15 cellular contexts compared by ENCODE assay signal in the genomic region with DNA sequence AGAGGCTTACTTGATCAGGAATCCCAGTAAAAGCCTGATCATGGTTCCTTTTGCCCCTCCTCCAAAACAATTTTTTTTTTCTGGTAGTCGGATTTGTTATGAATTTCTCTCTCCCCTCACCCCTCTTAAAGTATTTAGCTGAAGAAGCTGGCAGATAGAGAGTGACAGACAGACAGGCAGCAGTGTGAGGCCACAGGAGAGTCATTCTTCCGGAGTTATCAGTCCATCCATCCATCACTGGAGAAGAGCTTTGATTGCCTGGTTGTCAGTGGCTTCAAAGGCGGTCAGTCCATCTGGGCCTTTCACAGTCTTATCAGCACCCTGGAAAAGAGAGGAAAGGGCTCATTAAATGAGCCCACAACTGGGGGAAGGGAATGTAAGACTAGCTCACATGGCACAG. TPM values are rescaled to one million over a fixed set of nuclear protein-coding genes. Genes with fewer than 3 reads are reported as not detected.
DNase-seq lines count a peak whose midpoint lies in the region; ATAC-seq and TF ChIP-seq lines count a peak whose summit lies in the region.
"Had no signal": no experiment of that assay in that cellular context is flagged by ENCODE, and none has a peak within 500 bp of the region (broad histone marks: within the 10 kb centered on the region; RNA-seq: fewer than 3 reads in every experiment).

No MANE protein-coding gene starts in this region.

- peak overlapping the region in 1 of 7 donors; percentile 6 for H3K4me3 Mint-ChIP-seq in CD8-positive, alpha-beta memory T cell
- peak overlapping the region; percentile 24 for H3K4me3 Mint-ChIP-seq in natural killer cell treated with Interleukin-12 subunit alpha and Interleukin-12 subunit beta and Interleukin-15 and Interleukin-18, amount 100 ng/mL, for 72 hours

- no peaks in the 10 kb centered on the region for H3K27me3 ChIP-seq in CD8-positive, alpha-beta memory T cell (ENCODE audit: insufficient read depth, low read length, poor library complexity, severe bottlenecking)
- H3K27me3 ChIP-seq in KMS-11 (ENCODE audit: insufficient read depth, low read depth) (no peaks in the 10 kb centered on the region), heart left ventricle (no peaks in the 10 kb centered on the region), osteoblast (ENCODE audit: insufficient read depth, low read length) (no peaks in the 10 kb centered on the region), vagina (no peaks in the 10 kb centered on the region), sigmoid colon (no peaks in the 10 kb centered on the region)
- H3K27me3 ChIP-seq: BLaER1 treated with 17β-estradiol and CSF1 and Interleukin-3, amounts not matched to agents 10 nM and 100 nM; esophagus squamous epithelium; testis had no signal

- no peaks in the 10 kb centered on the region for H3K9me3 Mint-ChIP-seq in CD8-positive, alpha-beta memory T cell
- H3K9me3 Mint-ChIP-seq in natural killer cell treated with Interleukin-12 subunit alpha and Interleukin-12 subunit beta and Interleukin-15 and Interleukin-18, amount 100 ng/mL, for 72 hours = no peaks in the 10 kb centered on the region

- H3K4me2 ChIP-seq in KMS-11 (peak overlapping the region; percentile 56), osteoblast (ENCODE audit: insufficient read depth, low read length) (no peak overlapping the region)
- H3K4me2 ChIP-seq: PC-9 had no signal

- intact Hi-C loops in heart left ventricle (cut with DNase I) (loop anchor here in 1 of 10 donors (2.0 to 5.0 kb wide), 2 partner anchors 38 to 45 kb away; no protein-coding TSS in a partner anchor), vagina (cut with DNase I) (no loop called here), sigmoid colon (cut with DNase I) (no loop called here)

- DNase-seq in CD8-positive, alpha-beta memory T cell = no peak
- DNase-seq in heart left ventricle = no peak
- DNase-seq in natural killer cell treated with Interleukin-12 subunit alpha and Interleukin-12 subunit beta and Interleukin-15 and Interleukin-18, amount 100 ng/mL, for 72 hours (ENCODE audit: low spot score) = no peak
- DNase-seq in osteoblast (ENCODE audit: insufficient read length, low spot score, missing footprints) = no peak
- DNase-seq in vagina (ENCODE audit: extremely low spot score in 2 of 2) = no peak
- no peak for DNase-seq in sigmoid colon
- DNase-seq in HuH-7.5 (ENCODE audit: low spot score) = no peak
- DNase-seq: esophagus squamous epithelium, MM.1S, NCI-H1930, NCI-H524, PC-9, testis had no signal

- WGBS in heart left ventricle, 4 donors = 26 to 54% (median 44%) methylated on average over 3 of the region's 3 CpGs
- WGBS in sigmoid colon, 2 donors = 83 to 88% methylated on average over 3 of the region's 3 CpGs

- no peaks in the 10 kb centered on the region for H3K27me3 Mint-ChIP-seq in CD8-positive, alpha-beta memory T cell
- no peaks in the 10 kb centered on the region for H3K27me3 Mint-ChIP-seq in natural killer cell treated with Interleukin-12 subunit alpha and Interleukin-12 subunit beta and Interleukin-15 and Interleukin-18, amount 100 ng/mL, for 72 hours

- no peak for TF ChIP-seq CTCF in KMS-11 (conservative IDR thresholded peaks at IDR 0.05; ENCODE audit: low read depth, low read length)
- no peak for TF ChIP-seq CTCF in heart left ventricle (IDR thresholded peaks at IDR 0.05)
- no peak for TF ChIP-seq CTCF in osteoblast (IDR thresholded peaks at IDR 0.05; ENCODE audit: extremely low read depth, low read depth, low read length)
- no peak for TF ChIP-seq CTCF in vagina (IDR thresholded peaks at IDR 0.05)
- TF ChIP-seq CTCF in sigmoid colon (IDR thresholded peaks at IDR 0.05) = no peak

- CTCF ChIA-PET in CD8-positive, alpha-beta memory T cell (lab: Charles Lee) = no interaction called here

- H3K36me3 ChIP-seq in CD8-positive, alpha-beta memory T cell (ENCODE audit: insufficient read depth, low read length) = peaks cover 21% of the 10 kb centered on the region
- H3K36me3 ChIP-seq in KMS-11 (ENCODE audit: insufficient read depth) = no peaks in the 10 kb centered on the region
- H3K36me3 ChIP-seq in heart left ventricle = peaks cover 0 to 42% (median 4%) of the 10 kb centered on the region in 9 donors
- peaks cover 10% of the 10 kb centered on the region for H3K36me3 ChIP-seq in osteoblast (ENCODE audit: insufficient read depth, low read length)
- peaks cover 0 to 11% of the 10 kb centered on the region in 2 donors for H3K36me3 ChIP-seq in vagina
- peaks cover 0 to 3% (median 0%) of the 10 kb centered on the region in 4 donors for H3K36me3 ChIP-seq in sigmoid colon

- peaks cover 45 to 65% (median 47%) of the 10 kb centered on the region in 3 donors for H3K4me1 Mint-ChIP-seq in CD8-positive, alpha-beta memory T cell
- H3K4me1 Mint-ChIP-seq in natural killer cell treated with Interleukin-12 subunit alpha and Interleukin-12 subunit beta and Interleukin-15 and Interleukin-18, amount 100 ng/mL, for 72 hours (ENCODE audit: low read depth in 2 of 2) = peaks cover 45% of the 10 kb centered on the region in 2 donors

- peaks cover 0 to 50% (median 11%) of the 10 kb centered on the region in 3 donors for H3K36me3 Mint-ChIP-seq in CD8-positive, alpha-beta memory T cell
- H3K36me3 Mint-ChIP-seq in natural killer cell treated with Interleukin-12 subunit alpha and Interleukin-12 subunit beta and Interleukin-15 and Interleukin-18, amount 100 ng/mL, for 72 hours = peaks cover 19% of the 10 kb centered on the region

- TF ChIP-seq POLR2A in heart left ventricle (IDR thresholded peaks at IDR 0.05) (no peak), vagina (IDR thresholded peaks at IDR 0.05) (no peak), sigmoid colon (IDR thresholded peaks at IDR 0.05) (no peak)

- H3K4me1 ChIP-seq in CD8-positive, alpha-beta memory T cell (ENCODE audit: insufficient read depth, low read length) = peaks cover 25% of the 10 kb centered on the region
- H3K4me1 ChIP-seq in KMS-11 (ENCODE audit: low read depth, poor library complexity, severe bottlenecking) (peaks cover 68% of the 10 kb centered on the region), heart left ventricle (peaks cover 0 to 68% (median 32%) of the 10 kb centered on the region in 12 donors), osteoblast (ENCODE audit: insufficient read depth, low read length) (peaks cover 13% of the 10 kb centered on the region), vagina (peaks cover 9% of the 10 kb centered on the region), sigmoid colon (peaks cover 0 to 48% (median 38%) of the 10 kb centered on the region in 4 donors)

- H3K79me2 ChIP-seq in KMS-11 (ENCODE audit: insufficient read depth, low read depth) (peaks cover 43% of the 10 kb centered on the region), osteoblast (ENCODE audit: insufficient read depth, low read length) (peaks cover 57% of the 10 kb centered on the region)

- no peak for ATAC-seq in heart left ventricle
- ATAC-seq in natural killer cell treated with Interleukin-12 subunit alpha and Interleukin-12 subunit beta and Interleukin-15 and Interleukin-18, amount 100 ng/mL, for 72 hours = no peak

- POLR2A ChIA-PET in CD8-positive, alpha-beta memory T cell (lab: Charles Lee) = no interaction called here

- H3K4me3 ChIP-seq in CD8-positive, alpha-beta memory T cell (ENCODE audit: low read length) = no peak overlapping the region
- H3K4me3 ChIP-seq in KMS-11 (IDR thresholded peaks at IDR 0.05; ENCODE audit: insufficient read depth, low read depth, low read length) = no peak overlapping the region
- H3K4me3 ChIP-seq in heart left ventricle = no peak overlapping the region
- no peak overlapping the region for H3K4me3 ChIP-seq in osteoblast (ENCODE audit: insufficient read depth, low read length)
- H3K4me3 ChIP-seq in vagina = no peak overlapping the region
- no peak overlapping the region for H3K4me3 ChIP-seq in sigmoid colon
- H3K4me3 ChIP-seq: BLaER1 treated with 17β-estradiol and CSF1 and Interleukin-3, amounts not matched to agents 10 nM and 100 nM; esophagus squamous epithelium; PC-9; testis had no signal

- no peak overlapping the region for H3K27ac ChIP-seq in CD8-positive, alpha-beta memory T cell (ENCODE audit: low read depth, low read length)
- peak overlapping the region; percentile 57 for H3K27ac ChIP-seq in KMS-11
- H3K27ac ChIP-seq in heart left ventricle = peak overlapping the region; percentile 5 to 81 (median 60)
- no peak overlapping the region for H3K27ac ChIP-seq in osteoblast (ENCODE audit: low read depth, low read length)
- H3K27ac ChIP-seq in vagina = no peak overlapping the region
- peak overlapping the region in 2 of 4 donors; percentile 65 to 66 for H3K27ac ChIP-seq in sigmoid colon
- H3K27ac ChIP-seq: BLaER1 treated with 17β-estradiol and CSF1 and Interleukin-3, amounts not matched to agents 10 nM and 100 nM; PC-9; testis had no signal

- peak overlapping the region in 5 of 8 donors; percentile 19 to 84 (median 64) for H3K27ac Mint-ChIP-seq in CD8-positive, alpha-beta memory T cell
- H3K27ac Mint-ChIP-seq in natural killer cell treated with Interleukin-12 subunit alpha and Interleukin-12 subunit beta and Interleukin-15 and Interleukin-18, amount 100 ng/mL, for 72 hours = no peak overlapping the region

- H4K20me1 ChIP-seq in KMS-11 (ENCODE audit: insufficient read depth) (no peaks in the 10 kb centered on the region), osteoblast (ENCODE audit: insufficient read depth, low read length) (peaks cover 12% of the 10 kb centered on the region)

- no peak for TF ChIP-seq EP300 in sigmoid colon (IDR thresholded peaks at IDR 0.05)

- no peak overlapping the region; the same call in 1 of the 2 replicates for H3K9ac ChIP-seq in KMS-11
- H3K9ac ChIP-seq: BLaER1 treated with 17β-estradiol and CSF1 and Interleukin-3, amounts not matched to agents 10 nM and 100 nM had no signal

- H2AFZ ChIP-seq in KMS-11 (ENCODE audit: low read depth) = no peak overlapping the region
- no peak overlapping the region for H2AFZ ChIP-seq in osteoblast (ENCODE audit: low read length)
- H2AFZ ChIP-seq: PC-9 had no signal

- no peaks in the 10 kb centered on the region for H3K9me3 ChIP-seq in CD8-positive, alpha-beta memory T cell (ENCODE audit: low read length)
- H3K9me3 ChIP-seq in heart left ventricle = no peaks in the 10 kb centered on the region
- H3K9me3 ChIP-seq in osteoblast (ENCODE audit: low read depth, low read length) = no peaks in the 10 kb centered on the region
- H3K9me3 ChIP-seq in vagina = no peaks in the 10 kb centered on the region
- H3K9me3 ChIP-seq in sigmoid colon = no peaks in the 10 kb centered on the region
- H3K9me3 ChIP-seq: BLaER1 treated with 17β-estradiol and CSF1 and Interleukin-3, amounts not matched to agents 10 nM and 100 nM; esophagus squamous epithelium; testis had no signal

RNA-seq across cellular contexts. Expression of gene MTPN, which starts 47.5 kb away (rescaled TPM):
- 100 to 1,000 TPM; 143 to 147 TPM for total RNA-seq in CD8-positive, alpha-beta memory T cell
- 101 TPM for polyA plus RNA-seq in CD8-positive, alpha-beta memory T cell
- total RNA-seq in heart left ventricle (100 to 1,000 TPM in 2 of 9 donors, 10 to 100 TPM in 7; 58.7 to 130 (median 90.4) TPM), osteoblast (117 and 127 TPM in 2 replicates), vagina (55.7 TPM), sigmoid colon (10 to 100 TPM; 74.4 to 96.7 (median 78.4) TPM)
- polyA plus RNA-seq in heart left ventricle (100 to 1,000 TPM in 1 of 2 donors, 10 to 100 TPM in 1; 22.1 to 115 TPM), sigmoid colon (10 to 100 TPM; 65.5 to 95.7 (median 86.2) TPM)
- 100 to 1,000 TPM; 148 to 190 TPM for total RNA-seq in natural killer cell treated with Interleukin-12 subunit alpha and Interleukin-12 subunit beta and Interleukin-15 and Interleukin-18, amount 100 ng/mL, for 72 hours

Comparison
In these comparisons a context has a peak if more than half of its experiments do, and no peak if none do; other contexts are left out.
1. H3K27ac ChIP-seq: peak in KMS-11 (single experiment) and heart left ventricle (12 of 12); none in CD8-positive, alpha-beta memory T cell (single experiment), osteoblast (single experiment) and vagina (single experiment).
2. H3K27ac Mint-ChIP-seq: peak in CD8-positive, alpha-beta memory T cell (5 of 8); none in natural killer cell treated with Interleukin-12 subunit alpha and Interleukin-12 subunit beta and Interleukin-15 and Interleukin-18, amount 100 ng/mL, for 72 hours (0 of 2).